ENCODE assay signal across 1 cellular context in genomic region chr17:27778193-27778592, GRCh38.
TF ChIP-seq lines count a peak whose summit lies in the region.

No MANE protein-coding gene starts in this region.

TF ChIP-seq in K562, 482 proteins besides CTCF, POLR2A, EP300 and RAD21 (continued from another document):
- TF ChIP-seq THRB (CRISPR knock-in tag; conservative IDR thresholded peaks at IDR 0.05): no peak
- TF ChIP-seq EP400 (IDR thresholded peaks at IDR 0.05): no peak
- no peak for TF ChIP-seq E2F1 (CRISPR knock-in tag; IDR thresholded peaks at IDR 0.05)
- no peak for TF ChIP-seq ZNF146 (CRISPR knock-in tag; IDR thresholded peaks at IDR 0.05; ENCODE audit: unreplicated experiment)
- TF ChIP-seq SUPT5H (IDR thresholded peaks at IDR 0.05): no peak
- no peak for TF ChIP-seq ZHX1 (conservative IDR thresholded peaks at IDR 0.05; ENCODE audit: low read length)
